22 cellular contexts compared by ENCODE assay signal in the genomic region with DNA sequence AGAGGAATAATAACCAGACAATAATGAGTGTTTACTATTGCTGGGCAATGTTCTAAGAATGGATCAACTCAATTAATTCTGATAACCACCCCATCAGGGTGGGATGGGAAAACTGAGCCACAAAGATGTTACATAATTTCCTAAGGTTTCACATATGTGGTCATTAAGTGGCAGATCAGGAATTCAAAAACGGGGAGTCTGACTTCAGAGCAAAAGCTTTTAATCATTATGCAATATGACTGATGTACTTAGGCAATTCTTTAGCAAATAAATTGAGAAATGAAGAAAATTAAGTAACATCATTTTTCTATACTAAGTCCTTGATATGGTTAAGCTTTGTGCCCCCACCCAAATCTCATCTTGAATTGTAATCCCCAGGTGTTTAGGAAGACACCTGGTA. TPM values are rescaled to one million over a fixed set of nuclear protein-coding genes. Genes with fewer than 3 reads are reported as not detected.
"Had no signal": no experiment of that assay in that cellular context is flagged by ENCODE, and none has a peak within 500 bp of the region (broad histone marks: within the 10 kb centered on the region; RNA-seq: fewer than 3 reads in every experiment).

No MANE protein-coding gene starts in this region.

- H3K27ac ChIP-seq: adrenal gland, left ventricle myocardium inferior, neural progenitor cell, tibial artery, WERI-Rb-1 had no signal

- H3K4me1 ChIP-seq: left ventricle myocardium inferior, tibial artery had no signal

- H3K4me3 ChIP-seq: adrenal gland, left ventricle myocardium inferior, neural progenitor cell, tibial artery had no signal

- ATAC-seq: activated CD8-positive, alpha-beta T cell treated with anti-CD3 and anti-CD28 coated beads, Interleukin-2, amount 10 ng/mL, durations not matched to agents 7 days and 5 days; esophagus mucosa; naive thymus-derived CD8-positive, alpha-beta T cell; sciatic nerve had no signal

- DNase-seq: activated CD4-positive, alpha-beta T cell treated with anti-CD3 and anti-CD28 coated beads for 1 hour; activated CD4-positive, alpha-beta T cell treated with anti-CD3 and anti-CD28 coated beads, Interleukin-2, amount 50 U/mL, for 1 hour; activated CD8-positive, alpha-beta T cell treated with anti-CD3 and anti-CD28 coated beads, Interleukin-2, amount 10 ng/mL, durations not matched to agents 7 days and 5 days; adrenal gland; dermis blood vessel endothelial cell; effector memory CD4-positive, alpha-beta T cell; foreskin melanocyte; left ventricle myocardium inferior; naive thymus-derived CD8-positive, alpha-beta T cell; T-helper 1 cell; tibial artery; WERI-Rb-1 had no signal

- H3K27me3 ChIP-seq: adrenal gland, neural progenitor cell, tibial artery had no signal

RNA-seq across cellular contexts. Expression of a gene that starts 53.4 kb away (rescaled TPM):
- total RNA-seq: activated CD8-positive, alpha-beta T cell treated with anti-CD3 and anti-CD28 coated beads, Interleukin-2, amount 10 ng/mL, durations not matched to agents 7 days and 5 days; adrenal gland; dermis blood vessel endothelial cell; esophagus mucosa; lung microvascular endothelial cell; mesothelial cell of epicardium; naive thymus-derived CD8-positive, alpha-beta T cell; osteoblast; posterior vena cava; renal cortical epithelial cell; sciatic nerve; ureter had no signal
- polyA plus RNA-seq: adrenal gland; naive thymus-derived CD8-positive, alpha-beta T cell had no signal

RNA-seq across cellular contexts. Expression of a gene that starts 53.5 kb away (rescaled TPM):
- total RNA-seq: activated CD8-positive, alpha-beta T cell treated with anti-CD3 and anti-CD28 coated beads, Interleukin-2, amount 10 ng/mL, durations not matched to agents 7 days and 5 days; adrenal gland; cerebellum; dermis blood vessel endothelial cell; esophagus mucosa; left ventricle myocardium inferior; lung microvascular endothelial cell; naive thymus-derived CD8-positive, alpha-beta T cell; osteoblast; posterior vena cava; renal cortical epithelial cell; sciatic nerve; ureter had no signal
- polyA plus RNA-seq: naive thymus-derived CD8-positive, alpha-beta T cell had no signal
